In the genomic region with DNA sequence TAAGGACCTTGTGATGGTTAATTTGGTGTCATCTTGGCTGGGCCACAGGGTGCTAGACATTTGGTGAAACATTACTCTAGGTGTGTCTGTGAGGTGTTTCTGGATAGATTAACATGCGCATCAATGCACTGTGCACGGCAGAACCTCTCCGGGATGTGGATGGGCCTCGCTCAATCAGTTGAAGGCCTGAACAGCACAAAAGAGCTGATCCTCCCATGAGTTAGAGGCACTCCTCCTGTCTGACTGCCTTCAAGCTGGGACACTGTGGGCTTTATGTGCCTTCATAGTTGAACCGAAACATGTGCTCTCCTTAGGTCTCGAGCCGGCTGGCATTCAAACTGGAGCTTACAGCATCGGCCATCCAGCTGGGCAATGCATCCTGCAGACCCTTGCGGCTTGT, we compare ENCODE assay signal across 25 cellular contexts.
DNase-seq lines count a peak whose midpoint lies in the region; ATAC-seq and TF ChIP-seq lines count a peak whose summit lies in the region.
"Had no signal": no experiment of that assay in that cellular context is flagged by ENCODE, and none has a peak within 500 bp of the region (broad histone marks: within the 10 kb centered on the region; RNA-seq: fewer than 3 reads in every experiment).

No MANE protein-coding gene starts in this region.

- H3K4me3 ChIP-seq in aorta (ENCODE audit: low read length in 2 of 2), result no peak overlapping the region
- H3K4me3 ChIP-seq: A549; BLaER1 treated with 17β-estradiol and CSF1 and Interleukin-3, amounts not matched to agents 10 nM and 100 nM; GM23338 had no signal

- H3K9me3 ChIP-seq in aorta (ENCODE audit: control insufficient read depth, low read length), result no peaks in the 10 kb centered on the region
- H3K9me3 ChIP-seq: A549; BE2C; BLaER1 treated with 17β-estradiol and CSF1 and Interleukin-3, amounts not matched to agents 10 nM and 100 nM had no signal

- H3K27me3 ChIP-seq in aorta (ENCODE audit: control insufficient read depth in 1 of 2, insufficient read depth in 2 of 2, low read length in 1 of 2), result no peaks in the 10 kb centered on the region
- H3K27me3 ChIP-seq: BE2C; BLaER1 treated with 17β-estradiol and CSF1 and Interleukin-3, amounts not matched to agents 10 nM and 100 nM had no signal

- ATAC-seq in activated CD4-positive, alpha-beta T cell treated with anti-CD3 and anti-CD28 coated beads for 36 hours, result no peak
- no peak for ATAC-seq in stimulated activated naive CD8-positive, alpha-beta T cell treated with anti-CD3 and anti-CD28 coated beads, Interleukin-15, Interleukin-2, amounts not matched to agents 100 U/mL and 50 U/mL, for 24 hours
- ATAC-seq in aorta (ENCODE audit: low FRiP score), result no peak
- ATAC-seq in GM19035 (IDR thresholded peaks at IDR 0.05; ENCODE audit: unreplicated experiment), result no peak
- ATAC-seq: A549, GM23338, HCT116 had no signal

- CTCF ChIA-PET in activated CD4-positive, alpha-beta T cell treated with anti-CD3 and anti-CD28 coated beads for 36 hours (lab: Charles Lee), result interaction anchor here (1.6 kb wide), 1 partner anchor 27 kb away, joined by 3 read pairs; no protein-coding TSS in a partner anchor
- CTCF ChIA-PET in activated CD4-positive, alpha-beta T cell treated with anti-CD3 and anti-CD28 coated beads, Interleukin-2, amount 10 ng/mL, durations not matched to agents 7 days and 5 days (lab: Charles Lee), result interaction anchor here (0.8 to 1.2 kb wide), 4 partner anchors 9 to 168 kb away, joined by 3 to 4 read pairs (median 4); no protein-coding TSS in a partner anchor

- no peaks in the 10 kb centered on the region for H3K27me3 Mint-ChIP-seq in activated CD4-positive, alpha-beta T cell treated with anti-CD3 and anti-CD28 coated beads for 36 hours
- H3K27me3 Mint-ChIP-seq in activated CD4-positive, alpha-beta T cell treated with anti-CD3 and anti-CD28 coated beads, Interleukin-2, amount 10 ng/mL, durations not matched to agents 7 days and 5 days, result no peaks in the 10 kb centered on the region
- no peaks in the 10 kb centered on the region for H3K27me3 Mint-ChIP-seq in stimulated activated naive CD8-positive, alpha-beta T cell treated with anti-CD3 and anti-CD28 coated beads, Interleukin-15, Interleukin-2, amounts not matched to agents 100 ng/mL and 50 ng/mL, for 24 hours
- H3K27me3 Mint-ChIP-seq in activated T-helper 2 cell treated with anti-CD3 and anti-CD28 coated beads, Interferon-gamma antibody, Interleukin-2, Interleukin-4, amounts not matched to agents 10 μg/mL and 5 μg/mL and 100 μg/mL, durations not matched to agents 14 hours and 24 hours and 36 hours (ENCODE audit: low read depth), result no peaks in the 10 kb centered on the region
- peaks cover 6% of the 10 kb centered on the region for H3K27me3 Mint-ChIP-seq in endothelial cell (ENCODE audit: unreplicated experiment)
- H3K27me3 Mint-ChIP-seq: CD4-positive, alpha-beta memory T cell had no signal

- TF ChIP-seq CTCF in endothelial cell (IDR thresholded peaks at IDR 0.05; ENCODE audit: unreplicated experiment), result no peak

- no peak overlapping the region for H3K27ac ChIP-seq in aorta (ENCODE audit: low read depth in 1 of 2, low read length in 2 of 2)
- H3K27ac ChIP-seq: A549; BLaER1 treated with 17β-estradiol and CSF1 and Interleukin-3, amounts not matched to agents 10 nM and 100 nM had no signal

- DNase-seq in activated CD4-positive, alpha-beta T cell treated with anti-CD3 and anti-CD28 coated beads for 36 hours, result no peak
- no peak for DNase-seq in activated CD4-positive, alpha-beta T cell treated with anti-CD3 and anti-CD28 coated beads, Interleukin-2, amount 10 ng/mL, durations not matched to agents 7 days and 5 days
- no peak for DNase-seq in stimulated activated naive CD8-positive, alpha-beta T cell treated with anti-CD3 and anti-CD28 coated beads, Interleukin-15, Interleukin-2, amounts not matched to agents 100 U/mL and 50 U/mL, for 24 hours
- no peak for DNase-seq in activated T-helper 2 cell treated with anti-CD3 and anti-CD28 coated beads, Interferon-gamma antibody, Interleukin-2, Interleukin-4, amounts not matched to agents 10 μg/mL and 5 μg/mL and 100 μg/mL, durations not matched to agents 14 hours and 24 hours and 36 hours (ENCODE audit: low spot score)
- DNase-seq in endothelial cell (ENCODE audit: low spot score) (no peak), aorta (no peak)
- DNase-seq: 8988T; ACHN; AML-193; BE2C; Calu3; CD4-positive, alpha-beta memory T cell; COR-L47; DMS53; DMS79 treated with DMSO at 0.1 percent for 48 hours; GF-D8; H9; HFFc6 had no signal

- peaks cover 36% of the 10 kb centered on the region for H3K36me3 Mint-ChIP-seq in activated CD4-positive, alpha-beta T cell treated with anti-CD3 and anti-CD28 coated beads for 36 hours (ENCODE audit: low read depth)
- peaks cover 47% of the 10 kb centered on the region for H3K36me3 Mint-ChIP-seq in activated CD4-positive, alpha-beta T cell treated with anti-CD3 and anti-CD28 coated beads, Interleukin-2, amount 10 ng/mL, durations not matched to agents 7 days and 5 days (ENCODE audit: low read depth)
- peaks cover 43% of the 10 kb centered on the region for H3K36me3 Mint-ChIP-seq in stimulated activated naive CD8-positive, alpha-beta T cell treated with anti-CD3 and anti-CD28 coated beads, Interleukin-15, Interleukin-2, amounts not matched to agents 100 ng/mL and 50 ng/mL, for 24 hours (ENCODE audit: low read depth)
- H3K36me3 Mint-ChIP-seq in activated T-helper 2 cell treated with anti-CD3 and anti-CD28 coated beads, Interferon-gamma antibody, Interleukin-2, Interleukin-4, amounts not matched to agents 10 μg/mL and 5 μg/mL and 100 μg/mL, durations not matched to agents 14 hours and 24 hours and 36 hours (ENCODE audit: low read depth), result peaks cover 81% of the 10 kb centered on the region
- peaks cover 17% of the 10 kb centered on the region for H3K36me3 Mint-ChIP-seq in endothelial cell (ENCODE audit: low read depth, unreplicated experiment)

- intact Hi-C loops in activated CD4-positive, alpha-beta T cell treated with anti-CD3 and anti-CD28 coated beads for 36 hours (cut with DNase I, micrococcal nuclease), result no loop called here
- intact Hi-C loops in activated T-helper 2 cell treated with anti-CD3 and anti-CD28 coated beads, Interferon-gamma antibody, Interleukin-2, Interleukin-4, amounts not matched to agents 10 μg/mL and 5 μg/mL and 100 μg/mL, durations not matched to agents 14 hours and 24 hours and 36 hours (cut with micrococcal nuclease), result loop anchor here (10.0 kb wide), 1 partner anchor 343 kb away; no protein-coding TSS in a partner anchor
- intact Hi-C loops in aorta (cut with DNase I), result no loop called here

- 85 to 86% methylated on average over 9 of the region's 9 CpGs for WGBS in aorta, 2 donors

- no peaks in the 10 kb centered on the region for H3K4me1 ChIP-seq in aorta (ENCODE audit: control insufficient read depth in 1 of 2, insufficient read depth in 2 of 2, low read length in 2 of 2)
- H3K4me1 ChIP-seq: A549; BE2C; BLaER1 treated with 17β-estradiol and CSF1 and Interleukin-3, amounts not matched to agents 10 nM and 100 nM had no signal

- H3K27ac Mint-ChIP-seq in activated CD4-positive, alpha-beta T cell treated with anti-CD3 and anti-CD28 coated beads for 36 hours, result peak overlapping the region; percentile 6
- no peak overlapping the region for H3K27ac Mint-ChIP-seq in activated CD4-positive, alpha-beta T cell treated with anti-CD3 and anti-CD28 coated beads, Interleukin-2, amount 10 ng/mL, durations not matched to agents 7 days and 5 days
- peak overlapping the region; percentile 55 for H3K27ac Mint-ChIP-seq in stimulated activated naive CD8-positive, alpha-beta T cell treated with anti-CD3 and anti-CD28 coated beads, Interleukin-15, Interleukin-2, amounts not matched to agents 100 ng/mL and 50 ng/mL, for 24 hours
- peak overlapping the region; percentile 47 for H3K27ac Mint-ChIP-seq in activated T-helper 2 cell treated with anti-CD3 and anti-CD28 coated beads, Interferon-gamma antibody, Interleukin-2, Interleukin-4, amounts not matched to agents 10 μg/mL and 5 μg/mL and 100 μg/mL, durations not matched to agents 14 hours and 24 hours and 36 hours
- no peak overlapping the region for H3K27ac Mint-ChIP-seq in endothelial cell (ENCODE audit: unreplicated experiment)
- H3K27ac Mint-ChIP-seq: CD4-positive, alpha-beta memory T cell; GM23338; HFFc6 had no signal

- no peaks in the 10 kb centered on the region for H3K9me3 Mint-ChIP-seq in activated CD4-positive, alpha-beta T cell treated with anti-CD3 and anti-CD28 coated beads for 36 hours (ENCODE audit: low read depth)
- H3K9me3 Mint-ChIP-seq in activated CD4-positive, alpha-beta T cell treated with anti-CD3 and anti-CD28 coated beads, Interleukin-2, amount 10 ng/mL, durations not matched to agents 7 days and 5 days, result no peaks in the 10 kb centered on the region
- H3K9me3 Mint-ChIP-seq in stimulated activated naive CD8-positive, alpha-beta T cell treated with anti-CD3 and anti-CD28 coated beads, Interleukin-15, Interleukin-2, amounts not matched to agents 100 ng/mL and 50 ng/mL, for 24 hours, result no peaks in the 10 kb centered on the region
- H3K9me3 Mint-ChIP-seq in activated T-helper 2 cell treated with anti-CD3 and anti-CD28 coated beads, Interferon-gamma antibody, Interleukin-2, Interleukin-4, amounts not matched to agents 10 μg/mL and 5 μg/mL and 100 μg/mL, durations not matched to agents 14 hours and 24 hours and 36 hours, result no peaks in the 10 kb centered on the region
- H3K9me3 Mint-ChIP-seq in endothelial cell (ENCODE audit: unreplicated experiment), result no peaks in the 10 kb centered on the region
- H3K9me3 Mint-ChIP-seq: CD14-positive monocyte; CD4-positive, alpha-beta memory T cell; GM23338; H9; HFFc6 had no signal

- POLR2A ChIA-PET in activated CD4-positive, alpha-beta T cell treated with anti-CD3 and anti-CD28 coated beads for 36 hours (lab: Charles Lee), result interaction anchor here (0.6 kb wide), 1 partner anchor 69 kb away, joined by 4 read pairs; no protein-coding TSS in a partner anchor
- POLR2A ChIA-PET in activated CD4-positive, alpha-beta T cell treated with anti-CD3 and anti-CD28 coated beads, Interleukin-2, amount 10 ng/mL, durations not matched to agents 7 days and 5 days (lab: Charles Lee), result no interaction called here

- no peak overlapping the region for H3K4me3 Mint-ChIP-seq in activated CD4-positive, alpha-beta T cell treated with anti-CD3 and anti-CD28 coated beads for 36 hours
- no peak overlapping the region for H3K4me3 Mint-ChIP-seq in activated CD4-positive, alpha-beta T cell treated with anti-CD3 and anti-CD28 coated beads, Interleukin-2, amount 10 ng/mL, durations not matched to agents 7 days and 5 days
- no peak overlapping the region for H3K4me3 Mint-ChIP-seq in stimulated activated naive CD8-positive, alpha-beta T cell treated with anti-CD3 and anti-CD28 coated beads, Interleukin-15, Interleukin-2, amounts not matched to agents 100 ng/mL and 50 ng/mL, for 24 hours
- H3K4me3 Mint-ChIP-seq in activated T-helper 2 cell treated with anti-CD3 and anti-CD28 coated beads, Interferon-gamma antibody, Interleukin-2, Interleukin-4, amounts not matched to agents 10 μg/mL and 5 μg/mL and 100 μg/mL, durations not matched to agents 14 hours and 24 hours and 36 hours (ENCODE audit: low read depth), result no peak overlapping the region
- peak overlapping the region; percentile 50 for H3K4me3 Mint-ChIP-seq in endothelial cell (ENCODE audit: unreplicated experiment)
- H3K4me3 Mint-ChIP-seq: CD14-positive monocyte; CD4-positive, alpha-beta memory T cell; GM23338; H9; HFFc6 had no signal

- peaks cover 0 to 3% of the 10 kb centered on the region in 2 donors for H3K36me3 ChIP-seq in aorta (ENCODE audit: control insufficient read depth in 1 of 2, insufficient read depth in 2 of 2, low read length in 1 of 2)
- H3K36me3 ChIP-seq: BE2C had no signal

- peaks cover 21% of the 10 kb centered on the region for H3K4me1 Mint-ChIP-seq in activated CD4-positive, alpha-beta T cell treated with anti-CD3 and anti-CD28 coated beads for 36 hours
- peaks cover 20% of the 10 kb centered on the region for H3K4me1 Mint-ChIP-seq in activated CD4-positive, alpha-beta T cell treated with anti-CD3 and anti-CD28 coated beads, Interleukin-2, amount 10 ng/mL, durations not matched to agents 7 days and 5 days
- peaks cover 4% of the 10 kb centered on the region for H3K4me1 Mint-ChIP-seq in stimulated activated naive CD8-positive, alpha-beta T cell treated with anti-CD3 and anti-CD28 coated beads, Interleukin-15, Interleukin-2, amounts not matched to agents 100 ng/mL and 50 ng/mL, for 24 hours (ENCODE audit: low read depth)
- peaks cover 66% of the 10 kb centered on the region for H3K4me1 Mint-ChIP-seq in activated T-helper 2 cell treated with anti-CD3 and anti-CD28 coated beads, Interferon-gamma antibody, Interleukin-2, Interleukin-4, amounts not matched to agents 10 μg/mL and 5 μg/mL and 100 μg/mL, durations not matched to agents 14 hours and 24 hours and 36 hours (ENCODE audit: low read depth)
- H3K4me1 Mint-ChIP-seq in endothelial cell (ENCODE audit: unreplicated experiment), result peaks cover 7% of the 10 kb centered on the region
- H3K4me1 Mint-ChIP-seq: CD14-positive monocyte, GM23338, H9 had no signal

Comparison
In these comparisons a context has a peak if more than half of its experiments do, and no peak if none do; other contexts are left out.
1. H3K27ac Mint-ChIP-seq: peak in activated CD4-positive, alpha-beta T cell treated with anti-CD3 and anti-CD28 coated beads for 36 hours (single experiment), stimulated activated naive CD8-positive, alpha-beta T cell treated with anti-CD3 and anti-CD28 coated beads, Interleukin-15, Interleukin-2, amounts not matched to agents 100 ng/mL and 50 ng/mL, for 24 hours (single experiment) and activated T-helper 2 cell treated with anti-CD3 and anti-CD28 coated beads, Interferon-gamma antibody, Interleukin-2, Interleukin-4, amounts not matched to agents 10 μg/mL and 5 μg/mL and 100 μg/mL, durations not matched to agents 14 hours and 24 hours and 36 hours (single experiment); none in activated CD4-positive, alpha-beta T cell treated with anti-CD3 and anti-CD28 coated beads, Interleukin-2, amount 10 ng/mL, durations not matched to agents 7 days and 5 days (single experiment) and endothelial cell (single experiment).